1 cellular context compared by ENCODE assay signal in the genomic region with DNA sequence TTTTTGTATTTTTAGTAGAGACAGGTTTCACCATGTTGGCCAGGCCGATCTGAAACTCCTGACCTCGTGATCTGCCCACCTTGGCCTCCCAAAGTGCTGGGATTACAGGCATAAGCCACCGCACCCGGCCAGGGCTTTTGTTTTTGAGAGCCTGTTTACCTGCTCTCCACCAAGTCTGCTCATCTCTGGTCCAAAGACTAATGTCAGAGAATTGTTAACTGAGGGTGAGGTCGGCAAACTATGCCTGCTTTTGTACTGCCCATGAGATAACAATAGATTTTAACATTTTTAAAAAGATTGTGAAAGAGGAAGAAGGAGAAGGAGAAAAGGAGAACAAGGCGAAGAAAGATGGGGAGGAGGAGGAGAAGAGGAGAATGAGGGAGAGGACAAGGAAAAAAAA.
A peak's percentile ranks its signal among the peaks of the same experiment; 100 is the strongest.
TF ChIP-seq lines count a peak whose summit lies in the region.

No MANE protein-coding gene starts in this region.

TF ChIP-seq in HepG2, 621 proteins besides CTCF, POLR2A, EP300 and RAD21:
- TF ChIP-seq ZNF710 (CRISPR knock-in tag; IDR thresholded peaks at IDR 0.05; ENCODE audit: borderline replicate concordance) (peak; percentile 80; the same call in 1 of the 2 replicates), SOX5 (CRISPR knock-in tag; IDR thresholded peaks at IDR 0.05; ENCODE audit: borderline replicate concordance) (peak; percentile 86), SALL1 (CRISPR knock-in tag; IDR thresholded peaks at IDR 0.05) (peak; percentile 13; the same call in 1 of the 2 replicates), MAFG (CRISPR knock-in tag; IDR thresholded peaks at IDR 0.05) (no peak), FOXO1 (CRISPR knock-in tag; IDR thresholded peaks at IDR 0.05) (peak; percentile 47; the same call in 1 of the 2 replicates), SOX13 (IDR thresholded peaks at IDR 0.05) (peak; percentile 68), SOX13 (CRISPR knock-in tag; conservative IDR thresholded peaks at IDR 0.05 in 1 of 2, IDR thresholded peaks at IDR 0.05 in 1 of 2) (peak in 1 of 2 experiments; percentile 91; a peak in 2 of 4 replicates), ZNF556 (CRISPR knock-in tag; IDR thresholded peaks at IDR 0.05; ENCODE audit: borderline replicate concordance) (no peak), ZNF407 (CRISPR knock-in tag; IDR thresholded peaks at IDR 0.05; ENCODE audit: not compliant biosample characterization) (no peak), SRSF9 (IDR thresholded peaks at IDR 0.05; ENCODE audit: borderline replicate concordance, insufficient read depth, low read depth, low read length, poor library complexity, severe bottlenecking) (no peak), ZMYM4 (CRISPR knock-in tag; IDR thresholded peaks at IDR 0.05) (no peak), PHF8 (CRISPR knock-in tag; IDR thresholded peaks at IDR 0.05) (no peak), BRCA1 (CRISPR knock-in tag; IDR thresholded peaks at IDR 0.05) (no peak), ZNF512 (CRISPR knock-in tag; IDR thresholded peaks at IDR 0.05) (0 out of 2 replicates have a peak, but pooled peaks have one; percentile 27), LCORL (IDR thresholded peaks at IDR 0.05) (no peak), LCORL (CRISPR knock-in tag; IDR thresholded peaks at IDR 0.05) (peak; percentile 44; the same call in 1 of the 2 replicates), FOXP1 (IDR thresholded peaks at IDR 0.05) (no peak), FOXP1 (CRISPR knock-in tag; IDR thresholded peaks at IDR 0.05) (peak; percentile 34; the same call in 1 of the 2 replicates), ZNF7 (CRISPR knock-in tag; IDR thresholded peaks at IDR 0.05) (peak; percentile 58; the same call in 1 of the 2 replicates), ZNF567 (CRISPR knock-in tag; IDR thresholded peaks at IDR 0.05; ENCODE audit: borderline replicate concordance) (no peak), SOX6 (IDR thresholded peaks at IDR 0.05) (no peak), SOX6 (CRISPR knock-in tag; IDR thresholded peaks at IDR 0.05) (peak; percentile 86), JUN (CRISPR knock-in tag; IDR thresholded peaks at IDR 0.05) (no peak), SRSF1 (optimal IDR thresholded peaks at IDR 0.05; ENCODE audit: low read depth, low read length) (no peak), HNF4A (CRISPR knock-in tag; IDR thresholded peaks at IDR 0.05) (peak; percentile 42; the same call in 1 of the 2 replicates)
- TF ChIP-seq, protein P1, sequence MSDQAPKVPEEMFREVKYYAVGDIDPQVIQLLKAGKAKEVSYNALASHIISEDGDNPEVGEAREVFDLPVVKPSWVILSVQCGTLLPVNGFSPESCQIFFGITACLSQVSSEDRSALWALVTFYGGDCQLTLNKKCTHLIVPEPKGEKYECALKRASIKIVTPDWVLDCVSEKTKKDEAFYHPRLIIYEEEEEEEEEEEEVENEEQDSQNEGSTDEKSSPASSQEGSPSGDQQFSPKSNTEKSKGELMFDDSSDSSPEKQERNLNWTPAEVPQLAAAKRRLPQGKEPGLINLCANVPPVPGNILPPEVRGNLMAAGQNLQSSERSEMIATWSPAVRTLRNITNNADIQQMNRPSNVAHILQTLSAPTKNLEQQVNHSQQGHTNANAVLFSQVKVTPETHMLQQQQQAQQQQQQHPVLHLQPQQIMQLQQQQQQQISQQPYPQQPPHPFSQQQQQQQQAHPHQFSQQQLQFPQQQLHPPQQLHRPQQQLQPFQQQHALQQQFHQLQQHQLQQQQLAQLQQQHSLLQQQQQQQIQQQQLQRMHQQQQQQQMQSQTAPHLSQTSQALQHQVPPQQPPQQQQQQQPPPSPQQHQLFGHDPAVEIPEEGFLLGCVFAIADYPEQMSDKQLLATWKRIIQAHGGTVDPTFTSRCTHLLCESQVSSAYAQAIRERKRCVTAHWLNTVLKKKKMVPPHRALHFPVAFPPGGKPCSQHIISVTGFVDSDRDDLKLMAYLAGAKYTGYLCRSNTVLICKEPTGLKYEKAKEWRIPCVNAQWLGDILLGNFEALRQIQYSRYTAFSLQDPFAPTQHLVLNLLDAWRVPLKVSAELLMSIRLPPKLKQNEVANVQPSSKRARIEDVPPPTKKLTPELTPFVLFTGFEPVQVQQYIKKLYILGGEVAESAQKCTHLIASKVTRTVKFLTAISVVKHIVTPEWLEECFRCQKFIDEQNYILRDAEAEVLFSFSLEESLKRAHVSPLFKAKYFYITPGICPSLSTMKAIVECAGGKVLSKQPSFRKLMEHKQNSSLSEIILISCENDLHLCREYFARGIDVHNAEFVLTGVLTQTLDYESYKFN (CRISPR knock-in tag; conservative IDR thresholded peaks at IDR 0.05) = peak; percentile 44
- TF ChIP-seq, protein P2, sequence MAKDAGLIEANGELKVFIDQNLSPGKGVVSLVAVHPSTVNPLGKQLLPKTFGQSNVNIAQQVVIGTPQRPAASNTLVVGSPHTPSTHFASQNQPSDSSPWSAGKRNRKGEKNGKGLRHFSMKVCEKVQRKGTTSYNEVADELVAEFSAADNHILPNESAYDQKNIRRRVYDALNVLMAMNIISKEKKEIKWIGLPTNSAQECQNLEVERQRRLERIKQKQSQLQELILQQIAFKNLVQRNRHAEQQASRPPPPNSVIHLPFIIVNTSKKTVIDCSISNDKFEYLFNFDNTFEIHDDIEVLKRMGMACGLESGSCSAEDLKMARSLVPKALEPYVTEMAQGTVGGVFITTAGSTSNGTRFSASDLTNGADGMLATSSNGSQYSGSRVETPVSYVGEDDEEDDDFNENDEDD (CRISPR knock-in tag; IDR thresholded peaks at IDR 0.05; ENCODE audit: borderline replicate concordance) = no peak
- TF ChIP-seq, protein P3, sequence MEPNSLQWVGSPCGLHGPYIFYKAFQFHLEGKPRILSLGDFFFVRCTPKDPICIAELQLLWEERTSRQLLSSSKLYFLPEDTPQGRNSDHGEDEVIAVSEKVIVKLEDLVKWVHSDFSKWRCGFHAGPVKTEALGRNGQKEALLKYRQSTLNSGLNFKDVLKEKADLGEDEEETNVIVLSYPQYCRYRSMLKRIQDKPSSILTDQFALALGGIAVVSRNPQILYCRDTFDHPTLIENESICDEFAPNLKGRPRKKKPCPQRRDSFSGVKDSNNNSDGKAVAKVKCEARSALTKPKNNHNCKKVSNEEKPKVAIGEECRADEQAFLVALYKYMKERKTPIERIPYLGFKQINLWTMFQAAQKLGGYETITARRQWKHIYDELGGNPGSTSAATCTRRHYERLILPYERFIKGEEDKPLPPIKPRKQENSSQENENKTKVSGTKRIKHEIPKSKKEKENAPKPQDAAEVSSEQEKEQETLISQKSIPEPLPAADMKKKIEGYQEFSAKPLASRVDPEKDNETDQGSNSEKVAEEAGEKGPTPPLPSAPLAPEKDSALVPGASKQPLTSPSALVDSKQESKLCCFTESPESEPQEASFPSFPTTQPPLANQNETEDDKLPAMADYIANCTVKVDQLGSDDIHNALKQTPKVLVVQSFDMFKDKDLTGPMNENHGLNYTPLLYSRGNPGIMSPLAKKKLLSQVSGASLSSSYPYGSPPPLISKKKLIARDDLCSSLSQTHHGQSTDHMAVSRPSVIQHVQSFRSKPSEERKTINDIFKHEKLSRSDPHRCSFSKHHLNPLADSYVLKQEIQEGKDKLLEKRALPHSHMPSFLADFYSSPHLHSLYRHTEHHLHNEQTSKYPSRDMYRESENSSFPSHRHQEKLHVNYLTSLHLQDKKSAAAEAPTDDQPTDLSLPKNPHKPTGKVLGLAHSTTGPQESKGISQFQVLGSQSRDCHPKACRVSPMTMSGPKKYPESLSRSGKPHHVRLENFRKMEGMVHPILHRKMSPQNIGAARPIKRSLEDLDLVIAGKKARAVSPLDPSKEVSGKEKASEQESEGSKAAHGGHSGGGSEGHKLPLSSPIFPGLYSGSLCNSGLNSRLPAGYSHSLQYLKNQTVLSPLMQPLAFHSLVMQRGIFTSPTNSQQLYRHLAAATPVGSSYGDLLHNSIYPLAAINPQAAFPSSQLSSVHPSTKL (CRISPR knock-in tag; IDR thresholded peaks at IDR 0.05) = 0 out of 2 replicates have a peak, but pooled peaks have one; percentile 34
TF ChIP-seq in HepG2: peak in this region for 13.
